30 cellular contexts compared by ENCODE assay signal in the genomic region with DNA sequence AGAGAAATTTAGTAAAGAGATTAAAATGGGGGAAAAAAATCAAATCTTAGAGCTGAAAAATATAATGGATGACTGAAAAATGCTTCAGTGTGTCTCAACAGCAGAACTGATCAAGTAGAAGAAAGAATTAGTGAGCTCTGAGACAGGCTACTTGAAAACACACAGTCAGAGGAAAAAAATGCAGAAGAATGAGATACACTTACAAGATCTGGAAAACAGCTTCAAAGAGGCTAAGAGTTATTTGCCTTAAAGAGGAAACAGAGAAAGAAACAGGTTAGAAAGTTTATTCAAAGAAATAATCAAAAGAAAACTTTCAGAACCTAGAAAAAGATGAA.
DNase-seq lines count a peak whose midpoint lies in the region; ATAC-seq, FAIRE-seq and TF ChIP-seq lines count a peak whose summit lies in the region.
"Had no signal": no experiment of that assay in that cellular context is flagged by ENCODE, and none has a peak within 500 bp of the region (broad histone marks: within the 10 kb centered on the region; RNA-seq: fewer than 3 reads in every experiment).

No MANE protein-coding gene starts in this region.

- FAIRE-seq in keratinocyte (lab: Jason Lieb, UNC), result no peak
- FAIRE-seq: colon, kidney, pancreas, TTC549 had no signal

- peaks cover 3% of the 10 kb centered on the region for H3K9me1 ChIP-seq in keratinocyte (ENCODE audit: control insufficient read depth, extremely low read depth, insufficient read depth, low read length)

- no peak overlapping the region for H3K9ac ChIP-seq in keratinocyte (ENCODE audit: control insufficient read depth, extremely low read depth, insufficient read depth, low read length)
- H3K9ac ChIP-seq: BLaER1, SK-N-SH had no signal

- peaks cover 14 to 23% of the 10 kb centered on the region in 2 experiments for H3K36me3 ChIP-seq in keratinocyte (ENCODE audit: control insufficient read depth in 2 of 2, extremely low read depth in 1 of 2, insufficient read depth in 2 of 2, low read length in 2 of 2)

- H3K79me2 ChIP-seq in keratinocyte (ENCODE audit: control insufficient read depth, insufficient read depth, low read length), result peaks cover 6% of the 10 kb centered on the region

- TF ChIP-seq CTCF in HFFc6 (IDR thresholded peaks at IDR 0.05) (no peak), chondrocyte (IDR thresholded peaks at IDR 0.05) (no peak), keratinocyte (optimal IDR thresholded peaks at IDR 0.05 in 1 of 3, IDR thresholded peaks at IDR 0.05 in 1 of 3, conservative IDR thresholded peaks at IDR 0.05 in 1 of 3; ENCODE audit: extremely low read depth in 1 of 3, insufficient read depth in 2 of 3, low read length in 3 of 3) (no peak)

- no peak overlapping the region; the same call in 1 of the 2 replicates for H3K4me3 Mint-ChIP-seq in HFFc6
- H3K4me3 Mint-ChIP-seq in chondrocyte (ENCODE audit: unreplicated experiment), result no peak overlapping the region
- H3K4me3 Mint-ChIP-seq: activated CD4-positive, alpha-beta memory T cell treated with anti-CD3 and anti-CD28 coated beads for 36 hours; brain; stimulated activated memory B cell treated with anti-CD40 and anti-IgM and Interleukin-4, amounts not matched to agents 10 μg/mL and 1 μg/mL and 100 μg/mL, for 72 hours; T-helper 1 cell treated with Interleukin-12 subunit alpha and Interleukin-12 subunit beta and Interleukin-4 antibody, amounts not matched to agents 30 μg/mL and 1 μg/mL, for 36 hours had no signal

- no peak overlapping the region for H3K27ac ChIP-seq in keratinocyte (ENCODE audit: control insufficient read depth, insufficient read depth, low read length)
- H3K27ac ChIP-seq: BLaER1, esophagus muscularis mucosa, lower lobe of right lung, pancreas, upper lobe of left lung had no signal

- H3K27ac Mint-ChIP-seq in HFFc6 (no peak overlapping the region), chondrocyte (ENCODE audit: unreplicated experiment) (peak overlapping the region; percentile 52)
- H3K27ac Mint-ChIP-seq: activated CD4-positive, alpha-beta memory T cell treated with anti-CD3 and anti-CD28 coated beads for 36 hours; brain; stimulated activated memory B cell treated with anti-CD40 and anti-IgM and Interleukin-4, amounts not matched to agents 10 μg/mL and 1 μg/mL and 100 μg/mL, for 72 hours; T-helper 1 cell treated with Interleukin-12 subunit alpha and Interleukin-12 subunit beta and Interleukin-4 antibody, amounts not matched to agents 30 μg/mL and 1 μg/mL, for 36 hours had no signal

- H3K9me3 Mint-ChIP-seq in HFFc6, result peaks cover 35% of the 10 kb centered on the region
- peaks cover 34% of the 10 kb centered on the region for H3K9me3 Mint-ChIP-seq in chondrocyte (ENCODE audit: low read depth)

- H3K4me1 Mint-ChIP-seq in HFFc6 (ENCODE audit: low read depth) (peaks cover 11% of the 10 kb centered on the region), chondrocyte (ENCODE audit: low read depth) (peaks cover 2% of the 10 kb centered on the region)
- H3K4me1 Mint-ChIP-seq: brain; stimulated activated memory B cell treated with anti-CD40 and anti-IgM and Interleukin-4, amounts not matched to agents 10 μg/mL and 1 μg/mL and 100 μg/mL, for 72 hours had no signal

- no peaks in the 10 kb centered on the region for H3K27me3 ChIP-seq in keratinocyte (ENCODE audit: control insufficient read depth, extremely low read depth, insufficient read depth, low read length)
- H3K27me3 ChIP-seq: BLaER1, esophagus muscularis mucosa, pancreas, upper lobe of left lung had no signal

- no peak overlapping the region for H2AFZ ChIP-seq in keratinocyte (ENCODE audit: control insufficient read depth, low read length)

- DNase-seq in EH (ENCODE audit: low read depth) (peak; percentile 27), HFFc6 (peak; percentile 24), chondrocyte (ENCODE audit: low spot score) (no peak), keratinocyte (ENCODE audit: low read depth, low spot score) (no peak), G401 (ENCODE audit: low spot score) (no peak), iPS-NIHi7 (ENCODE audit: extremely low spot score) (no peak), NCI-H82 treated with DMSO at 0.1 percent for 48 hours (lab: John Stamatoyannopoulos, UW; ENCODE audit: unreplicated experiment) (no peak)
- DNase-seq: activated CD4-positive, CD25-positive, alpha-beta regulatory T cell treated with anti-CD3 and anti-CD28 coated beads, Interleukin-2, amount 50 U/mL, for 72 hours; activated CD8-positive, alpha-beta memory T cell treated with anti-CD3 and anti-CD28 coated beads, Interleukin-2, amount 50 U/mL, for 48 hours; activated effector memory CD4-positive, alpha-beta T cell treated with Interleukin-2 at 50 U/mL for 16 hours; DMS79; effector CD4-positive, alpha-beta T cell; kidney; lower lobe of right lung; NCI-H1048; NCI-H1694; stimulated activated CD4-positive, alpha-beta T cell treated with anti-CD3 and anti-CD28 coated beads, Interleukin-4, amount 100 ng/mL, for 4 hours; upper lobe of left lung had no signal

- peaks cover 2% of the 10 kb centered on the region for H3K4me1 ChIP-seq in keratinocyte (ENCODE audit: control insufficient read depth, extremely low read depth, insufficient read depth, low read length)
- H3K4me1 ChIP-seq: BLaER1, esophagus muscularis mucosa, lower lobe of right lung, pancreas, upper lobe of left lung had no signal

- in situ Hi-C loops in G401 (cut with HindIII; ENCODE audit: low sequenced_read_pairs), result no loop called here

- H3K4me2 ChIP-seq in keratinocyte (ENCODE audit: control insufficient read depth, extremely low read depth, insufficient read depth, low read depth, low read length), result peak overlapping the region; percentile 2
- H3K4me2 ChIP-seq: BLaER1, SK-N-SH had no signal

- H3K9me3 ChIP-seq in keratinocyte (ENCODE audit: control insufficient read depth, low read depth, low read length), result no peaks in the 10 kb centered on the region
- H3K9me3 ChIP-seq: pancreas had no signal

- peaks cover 66% of the 10 kb centered on the region for H3K36me3 Mint-ChIP-seq in HFFc6 (ENCODE audit: low read depth)
- peaks cover 49% of the 10 kb centered on the region for H3K36me3 Mint-ChIP-seq in chondrocyte (ENCODE audit: low read depth)

- no peak for ATAC-seq in GM19395 (IDR thresholded peaks at IDR 0.05; ENCODE audit: unreplicated experiment)
- ATAC-seq: sciatic nerve; stimulated activated memory B cell treated with anti-CD40 and anti-IgM and Interleukin-4, amounts not matched to agents 10 μg/mL and 1 μg/mL and 100 μg/mL, for 72 hours had no signal

- dilution Hi-C loops in keratinocyte (cut with MboI; ENCODE audit: extremely low pct_ligation_motif_present, low sequenced_read_pairs), result no loop called here

- H3K4me3 ChIP-seq in keratinocyte (ENCODE audit: control insufficient read depth in 2 of 3, extremely low read depth in 1 of 3, insufficient read depth in 2 of 3, low read depth in 1 of 3, low read length in 3 of 3), result no peak overlapping the region
- H3K4me3 ChIP-seq: BLaER1, esophagus muscularis mucosa, lower lobe of right lung, pancreas, upper lobe of left lung had no signal

- no peaks in the 10 kb centered on the region for H4K20me1 ChIP-seq in keratinocyte (ENCODE audit: control insufficient read depth, extremely low read depth, insufficient read depth, low read length)
- H4K20me1 ChIP-seq: BLaER1 had no signal

- H3K27me3 Mint-ChIP-seq in HFFc6 (ENCODE audit: insufficient read depth) (peaks cover 2% of the 10 kb centered on the region; the same call in 1 of the 2 replicates), chondrocyte (ENCODE audit: low read depth) (no peaks in the 10 kb centered on the region)
- H3K27me3 Mint-ChIP-seq: activated CD4-positive, alpha-beta memory T cell treated with anti-CD3 and anti-CD28 coated beads for 36 hours; stimulated activated memory B cell treated with anti-CD40 and anti-IgM and Interleukin-4, amounts not matched to agents 10 μg/mL and 1 μg/mL and 100 μg/mL, for 72 hours had no signal

Comparison
In these comparisons a context has a peak if more than half of its experiments do, and no peak if none do; other contexts are left out.
1. DNase-seq: peak in EH (single experiment) and HFFc6 (single experiment); none in chondrocyte (single experiment), keratinocyte (single experiment), G401 (single experiment), iPS-NIHi7 (single experiment) and NCI-H82 treated with DMSO at 0.1 percent for 48 hours (single experiment).